Comparison of ENCODE assay signal across 9 cellular contexts in genomic region chr16:56911771-56912541, GRCh38. TPM values are rescaled to one million over a fixed set of nuclear protein-coding genes. Genes with fewer than 3 reads are reported as not detected.
DNase-seq lines count a peak whose midpoint lies in the region; ATAC-seq and TF ChIP-seq lines count a peak whose summit lies in the region.
"Had no signal": no experiment of that assay in that cellular context is flagged by ENCODE, and none has a peak within 500 bp of the region (broad histone marks: within the 10 kb centered on the region; RNA-seq: fewer than 3 reads in every experiment).

No MANE protein-coding gene starts in this region.

- H3K4me3 ChIP-seq in SK-N-SH (ENCODE audit: low read depth in 2 of 2, low read length in 1 of 2) (no peak overlapping the region), tibial artery (no peak overlapping the region)

- H3K36me3 Mint-ChIP-seq in Calu3 (ENCODE audit: insufficient read depth, unreplicated experiment), result no peaks in the 10 kb centered on the region

- no peak overlapping the region for H3K27ac Mint-ChIP-seq in Calu3 (ENCODE audit: unreplicated experiment)

- no peaks in the 10 kb centered on the region for H3K36me3 ChIP-seq in SK-N-SH (replicated peaks in 1 of 2; ENCODE audit: control insufficient read depth in 1 of 2, insufficient read depth in 2 of 2, low read length in 1 of 2)
- H3K36me3 ChIP-seq in tibial artery, result no peaks in the 10 kb centered on the region

- H3K27me3 Mint-ChIP-seq in Calu3 (ENCODE audit: unreplicated experiment), result peaks cover 85% of the 10 kb centered on the region

- H3K27ac ChIP-seq in SK-N-SH (ENCODE audit: low read depth in 2 of 2, low read length in 1 of 2) (0 out of 4 replicates have a peak overlapping the region, but pooled peaks of 1 of the 2 experiments have one; percentile 48), tibial artery (no peak overlapping the region)

- no peaks in the 10 kb centered on the region for H4K20me1 ChIP-seq in SK-N-SH (ENCODE audit: insufficient read depth)

- BruUV-seq in Calu3 (replicated peaks; lab: Mats Ljungman, UMichigan), result no TSS peak

- H3K9me2 ChIP-seq in SK-N-SH, result no peaks in the 10 kb centered on the region

- H3K79me2 ChIP-seq in SK-N-SH (ENCODE audit: insufficient read depth), result no peaks in the 10 kb centered on the region

- no peak for TF ChIP-seq EP300 in SK-N-SH (IDR thresholded peaks at IDR 0.05; ENCODE audit: borderline replicate concordance in 1 of 2, low read depth in 1 of 2, low read length in 1 of 2)

- H3K9me3 Mint-ChIP-seq in Calu3 (ENCODE audit: low read depth, unreplicated experiment), result no peaks in the 10 kb centered on the region

- H3K27me3 ChIP-seq in SK-N-SH (ENCODE audit: insufficient read depth) (no peaks in the 10 kb centered on the region), tibial artery (no peaks in the 10 kb centered on the region)

- H3K4me2 ChIP-seq in SK-N-SH, result peak overlapping the region; percentile 14

- H3K4me3 Mint-ChIP-seq in Calu3 (ENCODE audit: low read depth, unreplicated experiment), result no peak overlapping the region

- no peaks in the 10 kb centered on the region for H3F3A ChIP-seq in SK-N-SH (replicated peaks; ENCODE audit: insufficient read depth)

- H3K9me3 ChIP-seq in SK-N-SH (no peaks in the 10 kb centered on the region), tibial artery (no peaks in the 10 kb centered on the region)

- TF ChIP-seq CTCF in SK-N-SH (IDR thresholded peaks at IDR 0.05) (no peak), tibial artery (IDR thresholded peaks at IDR 0.05) (no peak), Calu3 (IDR thresholded peaks at IDR 0.05; ENCODE audit: unreplicated experiment) (no peak)

- intact Hi-C loops in tibial artery (cut with DNase I; ENCODE audit: low total_unique reads) (no loop called here), Calu3 (cut with micrococcal nuclease; ENCODE audit: unreplicated experiment) (no loop called here)

- H3K4me1 ChIP-seq in SK-N-SH (ENCODE audit: control insufficient read depth in 1 of 2, insufficient read depth in 2 of 2, low read depth in 1 of 2, low read length in 1 of 2) (peaks cover 0 to 20% of the 10 kb centered on the region in 2 experiments; a peak in 2 of 4 replicates), tibial artery (peaks cover 0 to 30% (median 21%) of the 10 kb centered on the region in 4 donors)

- DNase-seq in SK-N-SH, result no peak
- peak; percentile 46 for DNase-seq in iPS-NIHi11 (ENCODE audit: low spot score)
- DNase-seq in tibial artery, result peak; percentile 52 to 77
- DNase-seq in inferior parietal cortex (ENCODE audit: extremely low spot score), result no peak
- DNase-seq in Calu3, result no peak
- no peak for DNase-seq in effector CD8-positive, alpha-beta T cell (lab: John Stamatoyannopoulos, UW)

- no peak for TF ChIP-seq RAD21 in SK-N-SH (IDR thresholded peaks at IDR 0.05; ENCODE audit: low read length)

- H2AFZ ChIP-seq in SK-N-SH (ENCODE audit: low read depth), result peak overlapping the region; percentile 44

- POLR2A ChIA-PET in SK-N-SH (lab: Yijun Ruan, JAX), result interaction anchor here (1.4 kb wide), 2 partner anchors 20 kb away, joined by 4 to 6 read pairs; partner anchors contain the start of gene HERPUD1

- CTCF ChIA-PET in SK-N-SH (lab: Yijun Ruan, JAX), result no interaction called here
- CTCF ChIA-PET in Calu3 (lab: Charles Lee), result interaction anchor here (0.6 kb wide), 1 partner anchor 438 kb away, joined by 3 read pairs; no protein-coding TSS in a partner anchor

- no peak overlapping the region for H3K9ac ChIP-seq in SK-N-SH

- peaks cover 16% of the 10 kb centered on the region for H3K4me1 Mint-ChIP-seq in Calu3 (ENCODE audit: low read depth, unreplicated experiment)

- 81% methylated on average over 6 of the region's 21 CpGs for WGBS in SK-N-SH (ENCODE audit: low lambda C conversion rate)

- ATAC-seq in GM18511 (IDR thresholded peaks at IDR 0.05; ENCODE audit: unreplicated experiment) (peak; percentile 71), HG02885 (IDR thresholded peaks at IDR 0.05; ENCODE audit: poor library complexity, unreplicated experiment) (peak; percentile 77)

TF ChIP-seq in SK-N-SH, 30 proteins besides CTCF, POLR2A, EP300 and RAD21:
- no peak for TF ChIP-seq JUND (IDR thresholded peaks at IDR 0.05)
- TF ChIP-seq USF2 (IDR thresholded peaks at IDR 0.05; ENCODE audit: borderline replicate concordance, low read depth, low read length), result no peak
- no peak for TF ChIP-seq ZBTB33 (IDR thresholded peaks at IDR 0.05; ENCODE audit: borderline replicate concordance, low read depth)
- TF ChIP-seq FOXJ3 (CRISPR knock-in tag; IDR thresholded peaks at IDR 0.05), result no peak
- no peak for TF ChIP-seq MAX (IDR thresholded peaks at IDR 0.05; ENCODE audit: low read depth)
- no peak for TF ChIP-seq CHD2 (IDR thresholded peaks at IDR 0.05; ENCODE audit: low read length, partially characterized antibody)
- TF ChIP-seq FOXM1 (IDR thresholded peaks at IDR 0.05; ENCODE audit: low read depth), result no peak
- TF ChIP-seq TEAD4 (IDR thresholded peaks at IDR 0.05; ENCODE audit: borderline replicate concordance, insufficient read depth), result peak; percentile 67; the same call in 1 of the 2 replicates
- no peak for TF ChIP-seq POLR2AphosphoS5 (IDR thresholded peaks at IDR 0.05; ENCODE audit: low read depth, low read length)

RNA-seq across cellular contexts. Expression of gene HERPUD1, which starts 20.0 kb away (rescaled TPM):
- 46.3 and 71.1 TPM in 2 replicates for polyA plus RNA-seq in SK-N-SH (2012; rRNA removed)
- polyA plus RNA-seq in SK-N-SH (2012; cell fraction: cytosol; rRNA removed), result 49.4 and 54.4 TPM in 2 replicates
- polyA plus RNA-seq in SK-N-SH (2012; cell fraction: nucleus; rRNA removed), result 37.9 and 75.2 TPM in 2 replicates
- 111 and 116 TPM in 2 replicates for total RNA-seq in Calu3 (2022)

RNA-seq across cellular contexts. Expression of gene SLC12A3, which starts 46.9 kb away (rescaled TPM):
- polyA plus RNA-seq in SK-N-SH (2012; rRNA removed), result not detected in 2 replicates
- polyA plus RNA-seq in SK-N-SH (2012; cell fraction: cytosol; rRNA removed), result not detected in 2 replicates
- not detected in 2 replicates for polyA plus RNA-seq in SK-N-SH (2012; cell fraction: nucleus; rRNA removed)
- not detected in 2 replicates for total RNA-seq in Calu3 (2022)
- total RNA-seq: epithelial cell of proximal tubule had no signal

RNA-seq across cellular contexts. Expression of gene CETP, which starts 49.8 kb away (rescaled TPM):
- polyA plus RNA-seq in SK-N-SH (2012; rRNA removed), result not detected in 2 replicates
- polyA plus RNA-seq in SK-N-SH (2012; cell fraction: cytosol; rRNA removed), result 0.03 TPM in 1 of 2 replicates, not detected in the other
- polyA plus RNA-seq in SK-N-SH (2012; cell fraction: nucleus; rRNA removed), result 0.05 TPM in 1 of 2 replicates, not detected in the other
- total RNA-seq in Calu3 (2022), result not detected in 2 replicates
- total RNA-seq: epithelial cell of proximal tubule had no signal

Comparison
In these comparisons a context has a peak if more than half of its experiments do, and no peak if none do; other contexts are left out.
1. DNase-seq: peak in iPS-NIHi11 (single experiment) and tibial artery (2 of 2); none in SK-N-SH (single experiment), inferior parietal cortex (single experiment), Calu3 (single experiment) and effector CD8-positive, alpha-beta T cell (single experiment).